ENCODE assay signal across 9 cellular contexts in genomic region chr22:37485714-37486223, GRCh38. TPM values are rescaled to one million over a fixed set of nuclear protein-coding genes. Genes with fewer than 3 reads are reported as not detected.
DNase-seq lines count a peak whose midpoint lies in the region; ATAC-seq lines count a peak whose summit lies in the region.
"Had no signal": no experiment of that assay in that cellular context is flagged by ENCODE, and none has a peak within 500 bp of the region (broad histone marks: within the 10 kb centered on the region; RNA-seq: fewer than 3 reads in every experiment).

No MANE protein-coding gene starts in this region.

- H3K27me3 Mint-ChIP-seq in dendritic cell treated with granulocyte-macrophage colony-stimulating factor and Interleukin-4, amounts not matched to agents 40 ng/mL and 50 ng/mL, for 4 days = peaks cover 14% of the 10 kb centered on the region

- H3K4me3 Mint-ChIP-seq in dendritic cell treated with granulocyte-macrophage colony-stimulating factor and Interleukin-4, amounts not matched to agents 40 ng/mL and 50 ng/mL, for 4 days = peak overlapping the region; percentile 94

- H3K9me3 Mint-ChIP-seq in dendritic cell treated with granulocyte-macrophage colony-stimulating factor and Interleukin-4, amounts not matched to agents 40 ng/mL and 50 ng/mL, for 4 days = no peaks in the 10 kb centered on the region

- 75% methylated on average over 17 to 18 of the region's 18 CpGs for WGBS in aorta, 2 donors

- H3K4me1 Mint-ChIP-seq in dendritic cell treated with granulocyte-macrophage colony-stimulating factor and Interleukin-4, amounts not matched to agents 40 ng/mL and 50 ng/mL, for 4 days (ENCODE audit: low read depth) = peaks cover 62% of the 10 kb centered on the region

- peak; percentile 55 for DNase-seq in OCI-M1 (lab: John Stamatoyannopoulos, UW)
- peak; percentile 16 for DNase-seq in stimulated activated CD4-positive, alpha-beta T cell treated with anti-CD3 and anti-CD28 coated beads, Interleukin-1b, Interleukin-23, amount 100 ng/mL, for 48 hours
- DNase-seq in aorta = no peak
- DNase-seq in NCI-H510A (lab: John Stamatoyannopoulos, UW) = no peak
- DNase-seq in SHP77 treated with DMSO at 0.1 percent for 48 hours (lab: John Stamatoyannopoulos, UW) = no peak

- ATAC-seq in GM21529 (IDR thresholded peaks at IDR 0.05; ENCODE audit: unreplicated experiment) (peak; percentile 6), aorta (ENCODE audit: low FRiP score) (no peak), HG03565 (IDR thresholded peaks at IDR 0.05; ENCODE audit: unreplicated experiment) (no peak)

- intact Hi-C loops in dendritic cell treated with granulocyte-macrophage colony-stimulating factor and Interleukin-4, amounts not matched to agents 40 ng/mL and 50 ng/mL, for 4 days (cut with micrococcal nuclease) = no loop called here
- intact Hi-C loops in aorta (cut with DNase I) = no loop called here

- peaks cover 48% of the 10 kb centered on the region for H3K36me3 Mint-ChIP-seq in dendritic cell treated with granulocyte-macrophage colony-stimulating factor and Interleukin-4, amounts not matched to agents 40 ng/mL and 50 ng/mL, for 4 days (ENCODE audit: low read depth)

- no peaks in the 10 kb centered on the region for H3K9me3 ChIP-seq in aorta (ENCODE audit: control insufficient read depth, low read length)

- no peaks in the 10 kb centered on the region for H3K4me1 ChIP-seq in aorta (ENCODE audit: control insufficient read depth in 1 of 2, insufficient read depth in 2 of 2, low read length in 2 of 2)

- H3K36me3 ChIP-seq in aorta (ENCODE audit: control insufficient read depth in 1 of 2, insufficient read depth in 2 of 2, low read length in 1 of 2) = no peaks in the 10 kb centered on the region

- H3K27me3 ChIP-seq in aorta (ENCODE audit: control insufficient read depth in 1 of 2, insufficient read depth in 2 of 2, low read length in 1 of 2) = no peaks in the 10 kb centered on the region

- H3K4me3 ChIP-seq in aorta (ENCODE audit: low read length in 2 of 2) = no peak overlapping the region

- H3K27ac ChIP-seq in aorta (ENCODE audit: low read depth in 1 of 2, low read length in 2 of 2) = no peak overlapping the region
- H3K27ac ChIP-seq: epithelial cell of prostate had no signal

- H3K27ac Mint-ChIP-seq in dendritic cell treated with granulocyte-macrophage colony-stimulating factor and Interleukin-4, amounts not matched to agents 40 ng/mL and 50 ng/mL, for 4 days = peak overlapping the region; percentile 89

RNA-seq across cellular contexts. Expression of gene MFNG, which starts 0.4 kb away (rescaled TPM):
- total RNA-seq in aorta = 10 to 100 TPM; 22.8 to 35.4 TPM
- polyA plus RNA-seq in aorta = 10 to 100 TPM in 1 of 2 donors, 1 to 10 TPM in 1; 6.7 to 12.0 TPM

RNA-seq across cellular contexts. Expression of gene CARD10, which starts 33.4 kb away (rescaled TPM):
- total RNA-seq in aorta = 10 to 100 TPM; 10.1 to 24.9 TPM
- 1 to 10 TPM; 2.2 to 8.8 TPM for polyA plus RNA-seq in aorta

RNA-seq across cellular contexts. Expression of gene ELFN2, which starts 58.5 kb away (rescaled TPM):
- total RNA-seq in aorta = under 1 TPM; 0.06 to 0.24 TPM
- not detected for polyA plus RNA-seq in aorta

Comparison
In these comparisons a context has a peak if more than half of its experiments do, and no peak if none do; other contexts are left out.
1. DNase-seq: peak in OCI-M1 (single experiment) and stimulated activated CD4-positive, alpha-beta T cell treated with anti-CD3 and anti-CD28 coated beads, Interleukin-1b, Interleukin-23, amount 100 ng/mL, for 48 hours (single experiment); none in aorta (0 of 2), NCI-H510A (single experiment) and SHP77 treated with DMSO at 0.1 percent for 48 hours (single experiment).